In the genomic region with DNA sequence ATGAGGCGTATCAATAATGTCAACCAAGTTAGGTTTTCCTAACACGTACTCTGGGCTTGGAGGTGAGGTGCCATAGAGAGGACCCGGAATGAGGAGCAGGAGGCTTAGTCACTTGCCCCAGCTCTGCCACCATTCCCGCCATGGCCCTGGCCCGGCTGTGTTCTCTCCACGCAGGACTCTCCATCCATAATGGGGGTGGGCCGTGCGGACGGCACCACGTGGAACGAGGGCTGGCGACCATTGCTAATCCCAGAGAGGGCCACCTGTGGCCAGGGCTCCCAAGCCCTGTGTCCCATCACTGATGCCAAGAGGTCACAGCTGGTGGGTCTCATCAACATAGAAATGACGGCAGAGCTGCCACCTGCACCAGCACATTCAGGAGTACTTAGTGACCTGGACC, we compare ENCODE assay signal across 16 cellular contexts.
DNase-seq lines count a peak whose midpoint lies in the region; ATAC-seq and TF ChIP-seq lines count a peak whose summit lies in the region.
"Had no signal": no experiment of that assay in that cellular context is flagged by ENCODE, and none has a peak within 500 bp of the region (broad histone marks: within the 10 kb centered on the region; RNA-seq: fewer than 3 reads in every experiment).

No MANE protein-coding gene starts in this region.

- H3K36me3 ChIP-seq in endodermal cell (ENCODE audit: control insufficient read depth, insufficient read depth, low read length): no peaks in the 10 kb centered on the region
- H3K36me3 ChIP-seq in tibial artery: no peaks in the 10 kb centered on the region
- no peaks in the 10 kb centered on the region for H3K36me3 ChIP-seq in CD8-positive, alpha-beta T cell (ENCODE audit: insufficient read depth, low read length)

- POLR2A ChIA-PET in CD8-positive, alpha-beta T cell (lab: Charles Lee): no interaction called here

- peaks cover 19% of the 10 kb centered on the region for H3K4me1 Mint-ChIP-seq in endodermal cell
- no peaks in the 10 kb centered on the region for H3K4me1 Mint-ChIP-seq in CD8-positive, alpha-beta T cell (ENCODE audit: low read depth)
- H3K4me1 Mint-ChIP-seq: B cell had no signal

- no peak for ATAC-seq in CD8-positive, alpha-beta T cell
- no peak for ATAC-seq in omental fat pad (ENCODE audit: low FRiP score)
- ATAC-seq: GM12878 had no signal

- H3K4me1 ChIP-seq in endodermal cell (ENCODE audit: control insufficient read depth, insufficient read depth, low read length) (no peaks in the 10 kb centered on the region), tibial artery (no peaks in the 10 kb centered on the region)
- H3K4me1 ChIP-seq in CD8-positive, alpha-beta T cell (ENCODE audit: insufficient read depth, low read length): no peaks in the 10 kb centered on the region

- H3K9me3 ChIP-seq in endodermal cell (ENCODE audit: control insufficient read depth, low read length) (no peaks in the 10 kb centered on the region), tibial artery (no peaks in the 10 kb centered on the region)
- no peaks in the 10 kb centered on the region for H3K9me3 ChIP-seq in CD8-positive, alpha-beta T cell (ENCODE audit: low read length)

- intact Hi-C loops in tibial artery (cut with DNase I; ENCODE audit: low total_unique reads): no loop called here
- intact Hi-C loops in CD8-positive, alpha-beta T cell (cut with DNase I, micrococcal nuclease): no loop called here

- H3K27me3 ChIP-seq in endodermal cell (ENCODE audit: control insufficient read depth, insufficient read depth, low read length, poor library complexity, severe bottlenecking): no peaks in the 10 kb centered on the region
- H3K27me3 ChIP-seq in tibial artery: peaks cover 0 to 12% of the 10 kb centered on the region in 2 donors
- no peaks in the 10 kb centered on the region for H3K27me3 ChIP-seq in CD8-positive, alpha-beta T cell (ENCODE audit: insufficient read depth, low read length)

- H3K27ac ChIP-seq in endodermal cell (ENCODE audit: low read depth, low read length) (no peak overlapping the region), tibial artery (no peak overlapping the region)
- H3K27ac ChIP-seq in CD8-positive, alpha-beta T cell (ENCODE audit: low read depth, low read length): no peak overlapping the region
- H3K27ac ChIP-seq: GM23248, HL-60 had no signal

- H3K4me3 Mint-ChIP-seq in endodermal cell: no peak overlapping the region
- H3K4me3 Mint-ChIP-seq in CD8-positive, alpha-beta T cell: no peak overlapping the region
- H3K4me3 Mint-ChIP-seq: B cell; CD4-positive, alpha-beta T cell had no signal

- peak; percentile 60 for DNase-seq in activated effector memory CD4-positive, alpha-beta T cell treated with anti-CD3 and anti-CD28 coated beads, Interleukin-2, amount 50 U/mL, for 16 hours
- DNase-seq in activated effector memory CD4-positive, alpha-beta T cell treated with Interleukin-2 at 50 U/mL for 16 hours: no peak
- DNase-seq in endodermal cell (peak; percentile 38), mesenteric fat pad (ENCODE audit: low spot score) (peak; percentile 87), tibial artery (peak; percentile 13 to 52), dedifferentiated amniotic fluid mesenchymal stem cell (ENCODE audit: extremely low spot score) (no peak), omental fat pad (ENCODE audit: low spot score) (no peak)
- DNase-seq in CD8-positive, alpha-beta T cell: no peak
- DNase-seq: ACHN, C1 segment of cervical spinal cord, DMS79, GM23248 had no signal

- H3K9me3 Mint-ChIP-seq in endodermal cell: no peaks in the 10 kb centered on the region
- no peaks in the 10 kb centered on the region for H3K9me3 Mint-ChIP-seq in CD8-positive, alpha-beta T cell
- H3K9me3 Mint-ChIP-seq: CD4-positive, alpha-beta T cell had no signal

- CTCF ChIA-PET in CD8-positive, alpha-beta T cell (lab: Charles Lee): no interaction called here

- TF ChIP-seq CTCF in endodermal cell (conservative IDR thresholded peaks at IDR 0.05): no peak
- TF ChIP-seq CTCF in tibial artery (IDR thresholded peaks at IDR 0.05): no peak
- TF ChIP-seq CTCF in CD8-positive, alpha-beta T cell (IDR thresholded peaks at IDR 0.05): no peak
- TF ChIP-seq CTCF in omental fat pad (IDR thresholded peaks at IDR 0.05): no peak

- no peaks in the 10 kb centered on the region for H3K36me3 Mint-ChIP-seq in endodermal cell (ENCODE audit: low read depth)
- H3K36me3 Mint-ChIP-seq in CD8-positive, alpha-beta T cell: no peaks in the 10 kb centered on the region

- no peak overlapping the region for H3K4me3 ChIP-seq in endodermal cell (ENCODE audit: low read length)
- no peak overlapping the region for H3K4me3 ChIP-seq in tibial artery
- H3K4me3 ChIP-seq in CD8-positive, alpha-beta T cell (ENCODE audit: low read depth, low read length): no peak overlapping the region
- H3K4me3 ChIP-seq: GM12878, GM23248 had no signal

- no peak overlapping the region for H3K9ac ChIP-seq in endodermal cell (ENCODE audit: extremely low read depth, low read length, poor library complexity, severe bottlenecking)
- H3K9ac ChIP-seq: GM23248 had no signal

- no peak overlapping the region for H3K27ac Mint-ChIP-seq in endodermal cell
- no peak overlapping the region for H3K27ac Mint-ChIP-seq in CD8-positive, alpha-beta T cell
- H3K27ac Mint-ChIP-seq: B cell; CD4-positive, alpha-beta T cell had no signal

- H3K27me3 Mint-ChIP-seq in endodermal cell (ENCODE audit: insufficient read depth): no peaks in the 10 kb centered on the region
- peaks cover 3% of the 10 kb centered on the region for H3K27me3 Mint-ChIP-seq in CD8-positive, alpha-beta T cell (ENCODE audit: low read depth)
- H3K27me3 Mint-ChIP-seq: B cell; CD4-positive, alpha-beta T cell had no signal

- 91 to 96% methylated on average over 10 to 13 of the region's 13 CpGs for WGBS in endodermal cell (ENCODE audit: insufficient coverage in 1 of 2, insufficient read length in 1 of 2), 2 experiments

Comparison
In these comparisons a context has a peak if more than half of its experiments do, and no peak if none do; other contexts are left out.
1. DNase-seq: peak in activated effector memory CD4-positive, alpha-beta T cell treated with anti-CD3 and anti-CD28 coated beads, Interleukin-2, amount 50 U/mL, for 16 hours (single experiment), endodermal cell (single experiment), mesenteric fat pad (single experiment) and tibial artery (2 of 2); none in activated effector memory CD4-positive, alpha-beta T cell treated with Interleukin-2 at 50 U/mL for 16 hours (single experiment), dedifferentiated amniotic fluid mesenchymal stem cell (single experiment), CD8-positive, alpha-beta T cell (0 of 7) and omental fat pad (single experiment).